In the genomic region with DNA sequence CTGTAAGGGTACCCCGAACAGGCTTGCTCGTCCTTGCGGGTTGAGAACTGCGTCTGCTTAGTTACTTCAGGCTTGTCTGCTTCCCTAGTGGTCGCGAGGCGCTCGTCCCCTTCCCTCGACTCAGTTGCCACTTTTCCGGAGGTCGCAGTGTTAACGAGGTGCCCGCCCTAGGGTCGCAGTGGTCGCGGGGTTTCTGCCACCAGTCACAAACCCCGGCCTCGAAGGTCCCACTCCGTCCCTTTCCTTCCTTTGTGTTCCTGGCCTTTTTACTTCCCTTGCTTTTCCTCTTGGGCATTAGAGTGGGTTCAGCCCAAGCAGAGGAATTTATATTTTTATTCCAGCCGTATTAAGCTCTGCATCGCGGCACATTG, we compare ENCODE assay signal across 8 cellular contexts. TPM values are rescaled to one million over a fixed set of nuclear protein-coding genes. Genes with fewer than 3 reads are reported as not detected.
DNase-seq lines count a peak whose midpoint lies in the region; ATAC-seq, FAIRE-seq and TF ChIP-seq lines count a peak whose summit lies in the region.

No MANE protein-coding gene starts in this region.

- H2AFZ ChIP-seq in endothelial cell of umbilical vein (ENCODE audit: low read depth, low read length) = peak overlapping the region; percentile 91
- peak overlapping the region; percentile 71 for H2AFZ ChIP-seq in trophoblast cell (ENCODE audit: insufficient read depth, low read length, poor library complexity)

- H3K18ac ChIP-seq in trophoblast cell (ENCODE audit: low read length) = peak overlapping the region; percentile 91

- no peaks in the 10 kb centered on the region for H3K27me3 ChIP-seq in NT2/D1 (ENCODE audit: insufficient read depth, insufficient read length)
- no peaks in the 10 kb centered on the region for H3K27me3 ChIP-seq in endothelial cell of umbilical vein (ENCODE audit: control insufficient read depth in 2 of 2, insufficient read depth in 2 of 2, low read length in 2 of 2)
- no peaks in the 10 kb centered on the region for H3K27me3 ChIP-seq in trophoblast cell (ENCODE audit: insufficient read depth, low read length)

- peak overlapping the region; percentile 99 for H3K9ac ChIP-seq in NT2/D1 (ENCODE audit: insufficient read length, low read depth)
- H3K9ac ChIP-seq in endothelial cell of umbilical vein (replicated peaks; ENCODE audit: extremely low read depth, insufficient read depth, low read length) = peak overlapping the region; percentile 96
- H3K9ac ChIP-seq in trophoblast cell (ENCODE audit: low read length) = peak overlapping the region; percentile 99

- CTCF ChIA-PET in endothelial cell of umbilical vein (lab: Charles Lee) = interaction anchor here (1.0 to 9.1 kb wide), 8 partner anchors 34 to 244 kb away, joined by 3 to 257 read pairs (median 4); partner anchors contain the start of gene MRPL58

- H3K36me3 ChIP-seq in NT2/D1 (ENCODE audit: insufficient read depth, insufficient read length, low read length) (peaks cover 30% of the 10 kb centered on the region), endothelial cell of umbilical vein (ENCODE audit: control insufficient read depth in 2 of 2, extremely low read depth in 1 of 2, insufficient read depth in 2 of 2, low read length in 2 of 2) (peaks cover 0 to 3% of the 10 kb centered on the region in 2 experiments), trophoblast cell (ENCODE audit: control insufficient read depth in 1 of 2, insufficient read depth in 2 of 2, low read length in 2 of 2) (peaks cover 4 to 14% of the 10 kb centered on the region in 2 experiments)

- H2BK120ac ChIP-seq in trophoblast cell (ENCODE audit: insufficient read depth, low read length, poor library complexity) = peak overlapping the region; percentile 29

- no CpG with 5 or more reads among the region's 22 CpGs for WGBS in trophoblast cell (ENCODE audit: extremely low coverage, insufficient coverage, insufficient read length)

- H3K9me3 ChIP-seq in NT2/D1 (ENCODE audit: insufficient read depth, low read length) (no peaks in the 10 kb centered on the region), endothelial cell of umbilical vein (replicated peaks; ENCODE audit: control insufficient read depth, insufficient read depth, low read length) (no peaks in the 10 kb centered on the region), trophoblast cell (ENCODE audit: insufficient read depth, low read depth, low read length) (no peaks in the 10 kb centered on the region)

- peaks cover 10% of the 10 kb centered on the region for H3K79me1 ChIP-seq in trophoblast cell (ENCODE audit: low read length)

- DNase-seq in NT2/D1 (ENCODE audit: low read depth, low spot score) (no peak), endothelial cell of umbilical vein (ENCODE audit: low read depth, low spot score) (no peak), trophoblast cell (no peak), LoVo (ENCODE audit: low spot score) (no peak), pons (ENCODE audit: low spot score) (no peak)
- no peak for DNase-seq in effector CD4-positive, alpha-beta T cell

- TF ChIP-seq POLR2A in endothelial cell of umbilical vein (IDR thresholded peaks at IDR 0.05; ENCODE audit: low read depth, low read length) = no peak

- H4K12ac ChIP-seq in trophoblast cell (ENCODE audit: low read depth, low read length) = peak overlapping the region; percentile 71

- H4K20me1 ChIP-seq in endothelial cell of umbilical vein (replicated peaks; ENCODE audit: control insufficient read depth, extremely low read depth, insufficient read depth, low read length) = no peaks in the 10 kb centered on the region

- H4K91ac ChIP-seq in trophoblast cell (ENCODE audit: low read depth, low read length) = peak overlapping the region; percentile 91

- peaks cover 31% of the 10 kb centered on the region for H3K79me2 ChIP-seq in endothelial cell of umbilical vein (ENCODE audit: control insufficient read depth, insufficient read depth, low read length)
- H3K79me2 ChIP-seq in trophoblast cell (ENCODE audit: control insufficient read depth, insufficient read depth, low read length, poor library complexity) = peaks cover 10% of the 10 kb centered on the region

- peak overlapping the region; percentile 97 for H2BK5ac ChIP-seq in trophoblast cell (ENCODE audit: low read depth, low read length, poor library complexity)

- H3K4me2 ChIP-seq in endothelial cell of umbilical vein (ENCODE audit: insufficient read depth, low read length) = peak overlapping the region; percentile 83
- H3K4me2 ChIP-seq in trophoblast cell (ENCODE audit: low read length) = peak overlapping the region; percentile 78

- peak overlapping the region; percentile 90 for H3K27ac ChIP-seq in endothelial cell of umbilical vein (ENCODE audit: insufficient read depth, low read depth, low read length)
- H3K27ac ChIP-seq in trophoblast cell (ENCODE audit: low read depth, low read length) = peak overlapping the region; percentile 94

- no peak overlapping the region for H3K23ac ChIP-seq in trophoblast cell (ENCODE audit: low read length)

- POLR2A ChIA-PET in endothelial cell of umbilical vein (lab: Charles Lee) = no interaction called here

- H4K8ac ChIP-seq in trophoblast cell (ENCODE audit: low read depth, low read length) = peak overlapping the region; percentile 93

- TSS peak; percentile 73 for BruUV-seq in endothelial cell of umbilical vein (replicated peaks; lab: Mats Ljungman, UMichigan)

- intact Hi-C loops in endothelial cell of umbilical vein (cut with micrococcal nuclease) = loop anchor here (1.0 kb wide), 3 partner anchors 22 to 91 kb away; partner anchors contain the start of gene JPT1

- H3K14ac ChIP-seq in trophoblast cell (ENCODE audit: low read length) = peak overlapping the region; percentile 96

- dilution Hi-C loops in endothelial cell of umbilical vein (cut with MboI; ENCODE audit: extremely low pct_ligation_motif_present, low sequenced_read_pairs) = no loop called here

- H3K4me1 ChIP-seq in NT2/D1 (ENCODE audit: insufficient read depth, insufficient read length) (no peaks in the 10 kb centered on the region), endothelial cell of umbilical vein (ENCODE audit: control insufficient read depth, extremely low read depth, insufficient read depth, low read length) (peaks cover 2% of the 10 kb centered on the region), trophoblast cell (ENCODE audit: control insufficient read depth in 1 of 2, insufficient read depth in 2 of 2, low read length in 2 of 2) (no peaks in the 10 kb centered on the region)

- H3K4ac ChIP-seq in trophoblast cell (ENCODE audit: low read depth, low read length) = peak overlapping the region; percentile 81

- H3K9me1 ChIP-seq in endothelial cell of umbilical vein (replicated peaks; ENCODE audit: control insufficient read depth, extremely low read depth, insufficient read depth, low read length) = no peaks in the 10 kb centered on the region

- no peak for FAIRE-seq in endothelial cell of umbilical vein (lab: Jason Lieb, UNC)

- ATAC-seq in HG03460 (IDR thresholded peaks at IDR 0.05; ENCODE audit: unreplicated experiment) = no peak

- H2AK5ac ChIP-seq in trophoblast cell (ENCODE audit: low read length) = no peak overlapping the region

- peak; percentile 44 for TF ChIP-seq CTCF in GM12873 (IDR thresholded peaks at IDR 0.05; ENCODE audit: insufficient read depth, low read depth, low read length, missing control alignments)
- TF ChIP-seq CTCF in endothelial cell of umbilical vein (IDR thresholded peaks at IDR 0.05; ENCODE audit: extremely low read depth in 1 of 2, insufficient read depth in 1 of 2, low read depth in 1 of 2, low read length in 2 of 2) = no peak

- H3K4me3 ChIP-seq in NT2/D1 (ENCODE audit: insufficient read length, low read depth) = peak overlapping the region; percentile 92
- peak overlapping the region; percentile 58 to 91 (median 85) for H3K4me3 ChIP-seq in endothelial cell of umbilical vein (replicated peaks in 1 of 3; ENCODE audit: insufficient read depth in 1 of 3, low read depth in 1 of 3, low read length in 3 of 3)
- peak overlapping the region; percentile 95 for H3K4me3 ChIP-seq in trophoblast cell (ENCODE audit: low read depth, low read length)

- H2BK12ac ChIP-seq in trophoblast cell (ENCODE audit: low read length) = no peak overlapping the region

RNA-seq across cellular contexts. Expression of gene NUP85, which starts 0.3 kb away (rescaled TPM):
- 98.3 and 105 TPM in 2 replicates for total RNA-seq in endothelial cell of umbilical vein
- polyA plus RNA-seq in endothelial cell of umbilical vein = 116 and 120 TPM in 2 replicates
- 76.5 and 96.6 TPM in 2 replicates for polyA plus RNA-seq in endothelial cell of umbilical vein (2011; cell fraction: cytosol; rRNA removed)
- 345 and 386 TPM in 2 replicates for polyA plus RNA-seq in endothelial cell of umbilical vein (2011; cell fraction: nucleus; rRNA removed)
- 63.7 and 73.8 TPM in 2 replicates for polyA plus RNA-seq in endothelial cell of umbilical vein (2012)
- polyA minus RNA-seq in endothelial cell of umbilical vein = 75.2 and 106 TPM in 2 replicates
- 50.6 TPM for polyA minus RNA-seq in endothelial cell of umbilical vein (2011; cell fraction: cytosol; rRNA and poly(A)+ RNA removed)
- 58.3 and 81.4 TPM in 2 replicates for polyA minus RNA-seq in endothelial cell of umbilical vein (2011; cell fraction: nucleus; rRNA and poly(A)+ RNA removed)
- 48.2 and 51.5 TPM in 2 replicates for polyA plus RNA-seq in trophoblast cell (2013)

RNA-seq across cellular contexts. Expression of gene SUMO2, which starts 23.0 kb away (rescaled TPM):
- total RNA-seq in endothelial cell of umbilical vein = 424 and 437 TPM in 2 replicates
- 62.0 and 75.6 TPM in 2 replicates for polyA plus RNA-seq in endothelial cell of umbilical vein
- 86.6 and 95.1 TPM in 2 replicates for polyA plus RNA-seq in endothelial cell of umbilical vein (2011; cell fraction: cytosol; rRNA removed)
- 39.1 and 44.6 TPM in 2 replicates for polyA plus RNA-seq in endothelial cell of umbilical vein (2011; cell fraction: nucleus; rRNA removed)
- 267 and 404 TPM in 2 replicates for polyA plus RNA-seq in endothelial cell of umbilical vein (2012)
- 93.0 and 121 TPM in 2 replicates for polyA minus RNA-seq in endothelial cell of umbilical vein
- 178 TPM for polyA minus RNA-seq in endothelial cell of umbilical vein (2011; cell fraction: cytosol; rRNA and poly(A)+ RNA removed)
- 20.2 and 23.2 TPM in 2 replicates for polyA minus RNA-seq in endothelial cell of umbilical vein (2011; cell fraction: nucleus; rRNA and poly(A)+ RNA removed)
- polyA plus RNA-seq in trophoblast cell (2013) = 194 and 209 TPM in 2 replicates

RNA-seq across cellular contexts. Expression of gene JPT1, which starts 51.5 kb away (rescaled TPM):
- 352 and 364 TPM in 2 replicates for total RNA-seq in endothelial cell of umbilical vein
- 143 and 212 TPM in 2 replicates for polyA plus RNA-seq in endothelial cell of umbilical vein
- polyA plus RNA-seq in endothelial cell of umbilical vein (2011; cell fraction: cytosol; rRNA removed) = 393 and 396 TPM in 2 replicates
- 146 and 158 TPM in 2 replicates for polyA plus RNA-seq in endothelial cell of umbilical vein (2011; cell fraction: nucleus; rRNA removed)
- 735 and 931 TPM in 2 replicates for polyA plus RNA-seq in endothelial cell of umbilical vein (2012)
- polyA minus RNA-seq in endothelial cell of umbilical vein = 37.1 and 45.3 TPM in 2 replicates
- polyA minus RNA-seq in endothelial cell of umbilical vein (2011; cell fraction: cytosol; rRNA and poly(A)+ RNA removed) = 249 TPM
- polyA minus RNA-seq in endothelial cell of umbilical vein (2011; cell fraction: nucleus; rRNA and poly(A)+ RNA removed) = 38.5 and 44.2 TPM in 2 replicates
- polyA plus RNA-seq in trophoblast cell (2013) = 301 and 304 TPM in 2 replicates

RNA-seq across cellular contexts. Expression of gene GGA3, which starts 55.6 kb away (rescaled TPM):
- 39.2 and 62.9 TPM in 2 replicates for total RNA-seq in endothelial cell of umbilical vein
- 41.2 and 41.6 TPM in 2 replicates for polyA plus RNA-seq in endothelial cell of umbilical vein
- 23.6 and 24.8 TPM in 2 replicates for polyA plus RNA-seq in endothelial cell of umbilical vein (2011; cell fraction: cytosol; rRNA removed)
- polyA plus RNA-seq in endothelial cell of umbilical vein (2011; cell fraction: nucleus; rRNA removed) = 226 and 231 TPM in 2 replicates
- 34.2 and 34.6 TPM in 2 replicates for polyA plus RNA-seq in endothelial cell of umbilical vein (2012)
- 46.8 and 50.6 TPM in 2 replicates for polyA minus RNA-seq in endothelial cell of umbilical vein
- polyA minus RNA-seq in endothelial cell of umbilical vein (2011; cell fraction: cytosol; rRNA and poly(A)+ RNA removed) = 15.4 TPM
- 43.3 and 47.6 TPM in 2 replicates for polyA minus RNA-seq in endothelial cell of umbilical vein (2011; cell fraction: nucleus; rRNA and poly(A)+ RNA removed)
- 29.6 and 29.8 TPM in 2 replicates for polyA plus RNA-seq in trophoblast cell (2013)

RNA-seq across cellular contexts. Expression of gene MRPS7, which starts 55.9 kb away (rescaled TPM):
- 65.7 and 79.8 TPM in 2 replicates for total RNA-seq in endothelial cell of umbilical vein
- polyA plus RNA-seq in endothelial cell of umbilical vein = 74.8 and 82.8 TPM in 2 replicates
- polyA plus RNA-seq in endothelial cell of umbilical vein (2011; cell fraction: cytosol; rRNA removed) = 95.3 and 99.5 TPM in 2 replicates
- 57.9 and 62.3 TPM in 2 replicates for polyA plus RNA-seq in endothelial cell of umbilical vein (2011; cell fraction: nucleus; rRNA removed)
- 87.1 and 104 TPM in 2 replicates for polyA plus RNA-seq in endothelial cell of umbilical vein (2012)
- 51.8 and 59.3 TPM in 2 replicates for polyA minus RNA-seq in endothelial cell of umbilical vein
- 43.8 TPM for polyA minus RNA-seq in endothelial cell of umbilical vein (2011; cell fraction: cytosol; rRNA and poly(A)+ RNA removed)
- polyA minus RNA-seq in endothelial cell of umbilical vein (2011; cell fraction: nucleus; rRNA and poly(A)+ RNA removed) = 25.1 and 31.3 TPM in 2 replicates
- 44.9 and 45.1 TPM in 2 replicates for polyA plus RNA-seq in trophoblast cell (2013)
